Comparison of ENCODE assay signal across 11 cellular contexts in the genomic region with DNA sequence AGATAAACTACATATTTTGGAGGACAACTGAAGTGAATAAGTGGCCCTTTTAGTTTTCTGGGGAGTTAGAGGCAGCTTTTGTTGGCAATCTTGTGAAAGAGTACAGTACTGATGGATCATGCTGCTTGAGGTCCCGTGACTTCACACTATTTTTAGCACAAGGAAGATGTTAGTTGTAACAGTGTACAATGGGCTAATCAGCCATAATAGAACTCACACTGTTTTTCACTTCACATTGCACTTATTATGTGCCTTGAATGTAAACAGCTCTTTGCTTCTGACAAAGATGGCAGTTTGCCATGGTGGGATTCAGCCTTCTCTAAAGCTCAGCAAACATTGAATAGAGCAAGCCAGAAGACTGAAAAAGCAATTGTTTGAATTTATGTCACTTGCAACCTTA.
DNase-seq lines count a peak whose midpoint lies in the region; ATAC-seq and TF ChIP-seq lines count a peak whose summit lies in the region.
"Had no signal": no experiment of that assay in that cellular context is flagged by ENCODE, and none has a peak within 500 bp of the region (broad histone marks: within the 10 kb centered on the region; RNA-seq: fewer than 3 reads in every experiment).

No MANE protein-coding gene starts in this region.

- H3K9me1 ChIP-seq in IMR-90 (ENCODE audit: insufficient read depth, low read length): no peaks in the 10 kb centered on the region

- no peak overlapping the region for H2AK9ac ChIP-seq in IMR-90 (replicated peaks; ENCODE audit: low read depth, low read length, poor library complexity)

- H4K20me1 ChIP-seq in IMR-90 (ENCODE audit: insufficient read depth, low read length) (no peaks in the 10 kb centered on the region), hepatocyte (ENCODE audit: insufficient read depth, poor library complexity, severe bottlenecking) (no peaks in the 10 kb centered on the region)

- no peak overlapping the region for H2BK5ac ChIP-seq in IMR-90 (ENCODE audit: low read depth, low read length, poor library complexity, severe bottlenecking)

- whole genome bisulfite sequencing in IMR-90 (ENCODE audit: extremely low coverage in 2 of 2, insufficient read length in 1 of 2), 2 experiments: no CpG with 5 or more reads among the region's 1 CpG
- WGBS in hepatocyte (ENCODE audit: low lambda C conversion rate, missing lambda C conversion rate): 36% methylated on average over 1 of the region's 1 CpG

- no peak overlapping the region for H3K56ac ChIP-seq in IMR-90 (ENCODE audit: extremely low read depth, insufficient read depth, low read length)

- H2BK20ac ChIP-seq in IMR-90 (ENCODE audit: low read depth, low read length): no peak overlapping the region; the same call in 1 of the 2 replicates

- peaks cover 2% of the 10 kb centered on the region for H3K27me3 Mint-ChIP-seq in activated CD8-positive, alpha-beta T cell treated with anti-CD3 and anti-CD28 coated beads, Interleukin-2, amount 10 ng/mL, durations not matched to agents 7 days and 5 days (ENCODE audit: low read depth)
- H3K27me3 Mint-ChIP-seq in activated T-helper 1 cell treated with anti-CD3 and anti-CD28 coated beads, Interleukin-12 subunit alpha, Interleukin-12 subunit beta, Interleukin-2, Interleukin-4 antibody, amounts not matched to agents 30 ng/mL and 10 ng/mL and 1 ng/mL, durations not matched to agents 14 hours and 24 hours and 36 hours (ENCODE audit: insufficient read depth): no peaks in the 10 kb centered on the region
- H3K27me3 Mint-ChIP-seq: stimulated activated naive B cell treated with anti-CD40 and anti-IgM and Interleukin-4, amounts not matched to agents 10 μg/mL and 1 μg/mL and 100 μg/mL, for 72 hours had no signal

- TF ChIP-seq CTCF in 22Rv1 (IDR thresholded peaks at IDR 0.05) (no peak), IMR-90 (conservative IDR thresholded peaks at IDR 0.05; ENCODE audit: low read depth, low read length) (no peak), Panc1 (IDR thresholded peaks at IDR 0.05) (no peak), hepatocyte (IDR thresholded peaks at IDR 0.05; ENCODE audit: poor library complexity) (no peak)

- H2AFZ ChIP-seq in IMR-90 (replicated peaks; ENCODE audit: low read length, poor library complexity) (no peak overlapping the region), hepatocyte (no peak overlapping the region)

- H3K18ac ChIP-seq in IMR-90 (ENCODE audit: low read depth, low read length): peak overlapping the region; percentile 54; the same call in 1 of the 2 replicates

- POLR2A ChIA-PET in IMR-90 (lab: Charles Lee; ENCODE audit: unreplicated experiment): interaction anchor here (0.5 kb wide), 1 partner anchor 176 kb away, joined by 15 read pairs; no protein-coding TSS in a partner anchor
- POLR2A ChIA-PET in Panc1 (lab: Charles Lee): no interaction called here
- POLR2A ChIA-PET in activated CD8-positive, alpha-beta T cell treated with anti-CD3 and anti-CD28 coated beads, Interleukin-2, amount 10 ng/mL, durations not matched to agents 7 days and 5 days (lab: Charles Lee): no interaction called here

- dilution Hi-C loops in IMR-90 (cut with HindIII; ENCODE audit: low sequenced_read_pairs, unreplicated experiment): no loop called here

- no peaks in the 10 kb centered on the region for H3K79me2 ChIP-seq in hepatocyte

- DNase-seq in IMR-90: peak; percentile 24
- DNase-seq in Panc1 (ENCODE audit: low read depth, low spot score): no peak
- DNase-seq in hepatocyte (ENCODE audit: low spot score): peak; percentile 18
- no peak for DNase-seq in activated CD4-positive, alpha-beta T cell treated with anti-CD3 and anti-CD28 coated beads, Interleukin-2, amount 50 U/mL, for 48 hours
- DNase-seq in activated CD8-positive, alpha-beta T cell treated with anti-CD3 and anti-CD28 coated beads, Interleukin-2, amount 10 ng/mL, durations not matched to agents 7 days and 5 days: no peak
- no peak for DNase-seq in left lobe of liver (ENCODE audit: low spot score)
- no peak for DNase-seq in activated T-helper 1 cell treated with anti-CD3 and anti-CD28 coated beads, Interleukin-12 subunit alpha, Interleukin-12 subunit beta, Interleukin-2, Interleukin-4 antibody, amounts not matched to agents 30 ng/mL and 10 ng/mL and 1 ng/mL, durations not matched to agents 14 hours and 24 hours and 36 hours (ENCODE audit: low spot score)
- DNase-seq: CD8-positive, alpha-beta T cell; KBM-7; stimulated activated naive B cell treated with anti-CD40 and anti-IgM and Interleukin-4, amounts not matched to agents 10 μg/mL and 1 μg/mL and 100 μg/mL, for 72 hours had no signal

- no peaks in the 10 kb centered on the region for H3K79me1 ChIP-seq in IMR-90 (ENCODE audit: low read depth in 1 of 2, low read length in 2 of 2)

- no peak overlapping the region for H3K9ac ChIP-seq in IMR-90 (ENCODE audit: low read depth, low read length)

- H3K4me1 ChIP-seq in IMR-90 (ENCODE audit: control insufficient read depth, insufficient read depth, low read length) (no peaks in the 10 kb centered on the region; the same call in 1 of the 2 replicates), Panc1 (ENCODE audit: control insufficient read depth, insufficient read depth, low read length) (peaks cover 7% of the 10 kb centered on the region; the same call in 1 of the 2 replicates), hepatocyte (ENCODE audit: insufficient read depth) (peaks cover 15% of the 10 kb centered on the region)

- intact Hi-C loops in IMR-90 (cut with micrococcal nuclease) (no loop called here), Panc1 (cut with micrococcal nuclease; ENCODE audit: unreplicated experiment) (no loop called here)
- intact Hi-C loops in activated T-helper 1 cell treated with anti-CD3 and anti-CD28 coated beads, Interleukin-12 subunit alpha, Interleukin-12 subunit beta, Interleukin-2, Interleukin-4 antibody, amounts not matched to agents 30 ng/mL and 10 ng/mL and 1 ng/mL, durations not matched to agents 14 hours and 24 hours and 36 hours (cut with micrococcal nuclease): no loop called here

- H3K9me3 ChIP-seq in IMR-90 (ENCODE audit: control insufficient read depth, insufficient read depth, low read length) (peaks cover 4% of the 10 kb centered on the region), Panc1 (ENCODE audit: control insufficient read depth, insufficient read depth, low read depth, low read length) (no peaks in the 10 kb centered on the region), hepatocyte (ENCODE audit: low read depth) (no peaks in the 10 kb centered on the region)

- H3K27ac Mint-ChIP-seq in activated CD8-positive, alpha-beta T cell treated with anti-CD3 and anti-CD28 coated beads, Interleukin-2, amount 10 ng/mL, durations not matched to agents 7 days and 5 days: no peak overlapping the region
- H3K27ac Mint-ChIP-seq in activated T-helper 1 cell treated with anti-CD3 and anti-CD28 coated beads, Interleukin-12 subunit alpha, Interleukin-12 subunit beta, Interleukin-2, Interleukin-4 antibody, amounts not matched to agents 30 ng/mL and 10 ng/mL and 1 ng/mL, durations not matched to agents 14 hours and 24 hours and 36 hours: no peak overlapping the region
- H3K27ac Mint-ChIP-seq: CD8-positive, alpha-beta T cell; stimulated activated naive B cell treated with anti-CD40 and anti-IgM and Interleukin-4, amounts not matched to agents 10 μg/mL and 1 μg/mL and 100 μg/mL, for 72 hours had no signal

- no peak overlapping the region for H4K91ac ChIP-seq in IMR-90 (ENCODE audit: insufficient read depth, low read depth, low read length)

- H3K4me3 ChIP-seq in IMR-90 (ENCODE audit: insufficient read depth, low read depth, low read length): no peak overlapping the region
- no peak overlapping the region for H3K4me3 ChIP-seq in Panc1 (ENCODE audit: low read depth in 2 of 2, low read length in 2 of 2)
- no peak overlapping the region for H3K4me3 ChIP-seq in hepatocyte

- 0 out of 2 replicates have a peak overlapping the region, but pooled peaks have one; percentile 25 for H2BK120ac ChIP-seq in IMR-90 (ENCODE audit: low read depth, low read length)

- H3K27me3 ChIP-seq in IMR-90 (ENCODE audit: control insufficient read depth, insufficient read depth, low read length): no peaks in the 10 kb centered on the region
- no peaks in the 10 kb centered on the region for H3K27me3 ChIP-seq in Panc1 (ENCODE audit: control insufficient read depth, insufficient read depth, low read length)
- H3K27me3 ChIP-seq in hepatocyte: no peaks in the 10 kb centered on the region

- no peaks in the 10 kb centered on the region for H3K9me2 ChIP-seq in hepatocyte (replicated peaks; ENCODE audit: insufficient read depth)

- H4K5ac ChIP-seq in IMR-90 (ENCODE audit: low read depth, low read length): no peak overlapping the region

- TF ChIP-seq RAD21 in IMR-90 (IDR thresholded peaks at IDR 0.05; ENCODE audit: low read length): no peak

- BruUV-seq in IMR-90 (replicated peaks; lab: Mats Ljungman, UMichigan) (no TSS peak), Panc1 (replicated peaks; lab: Mats Ljungman, UMichigan) (no TSS peak)

- no peak overlapping the region; the same call in 2 of the 3 replicates for H2BK15ac ChIP-seq in IMR-90 (ENCODE audit: low read depth, low read length)

- H2AK5ac ChIP-seq in IMR-90 (ENCODE audit: low read depth, low read length): no peak overlapping the region

- H3K27ac ChIP-seq in 22Rv1 (peak overlapping the region; percentile 39; the same call in 1 of the 2 replicates), IMR-90 (ENCODE audit: insufficient read depth, low read length) (no peak overlapping the region), Panc1 (ENCODE audit: low read length) (peak overlapping the region; percentile 42; the same call in 1 of the 2 replicates), hepatocyte (no peak overlapping the region)

- no peaks in the 10 kb centered on the region for H3K4me1 Mint-ChIP-seq in activated CD8-positive, alpha-beta T cell treated with anti-CD3 and anti-CD28 coated beads, Interleukin-2, amount 10 ng/mL, durations not matched to agents 7 days and 5 days (ENCODE audit: low read depth)
- H3K4me1 Mint-ChIP-seq in activated T-helper 1 cell treated with anti-CD3 and anti-CD28 coated beads, Interleukin-12 subunit alpha, Interleukin-12 subunit beta, Interleukin-2, Interleukin-4 antibody, amounts not matched to agents 30 ng/mL and 10 ng/mL and 1 ng/mL, durations not matched to agents 14 hours and 24 hours and 36 hours (ENCODE audit: low read depth): no peaks in the 10 kb centered on the region

- CTCF ChIA-PET in IMR-90 (lab: Yijun Ruan, JAX): no interaction called here
- CTCF ChIA-PET in Panc1 (lab: Charles Lee): no interaction called here
- CTCF ChIA-PET in activated CD8-positive, alpha-beta T cell treated with anti-CD3 and anti-CD28 coated beads, Interleukin-2, amount 10 ng/mL, durations not matched to agents 7 days and 5 days (lab: Charles Lee): no interaction called here

- H3K23ac ChIP-seq in IMR-90 (ENCODE audit: low read depth, low read length): no peak overlapping the region

- 0 out of 2 replicates have a peak overlapping the region, but pooled peaks have one; percentile 37 for H3K14ac ChIP-seq in IMR-90 (replicated peaks; ENCODE audit: low read depth, low read length)

- no peaks in the 10 kb centered on the region for H3K9me3 Mint-ChIP-seq in activated CD8-positive, alpha-beta T cell treated with anti-CD3 and anti-CD28 coated beads, Interleukin-2, amount 10 ng/mL, durations not matched to agents 7 days and 5 days (ENCODE audit: insufficient read depth)
- H3K9me3 Mint-ChIP-seq in activated T-helper 1 cell treated with anti-CD3 and anti-CD28 coated beads, Interleukin-12 subunit alpha, Interleukin-12 subunit beta, Interleukin-2, Interleukin-4 antibody, amounts not matched to agents 30 ng/mL and 10 ng/mL and 1 ng/mL, durations not matched to agents 14 hours and 24 hours and 36 hours: no peaks in the 10 kb centered on the region
- H3K9me3 Mint-ChIP-seq: CD8-positive, alpha-beta T cell had no signal

- H3K4me3 Mint-ChIP-seq in activated CD8-positive, alpha-beta T cell treated with anti-CD3 and anti-CD28 coated beads, Interleukin-2, amount 10 ng/mL, durations not matched to agents 7 days and 5 days: no peak overlapping the region
- H3K4me3 Mint-ChIP-seq in activated T-helper 1 cell treated with anti-CD3 and anti-CD28 coated beads, Interleukin-12 subunit alpha, Interleukin-12 subunit beta, Interleukin-2, Interleukin-4 antibody, amounts not matched to agents 30 ng/mL and 10 ng/mL and 1 ng/mL, durations not matched to agents 14 hours and 24 hours and 36 hours: no peak overlapping the region
- H3K4me3 Mint-ChIP-seq: CD8-positive, alpha-beta T cell; stimulated activated naive B cell treated with anti-CD40 and anti-IgM and Interleukin-4, amounts not matched to agents 10 μg/mL and 1 μg/mL and 100 μg/mL, for 72 hours had no signal

- no peak for ATAC-seq in IMR-90 (ENCODE audit: low read depth)
- ATAC-seq in Panc1: no peak
- no peak for ATAC-seq in activated CD8-positive, alpha-beta T cell treated with anti-CD3 and anti-CD28 coated beads, Interleukin-2, amount 10 ng/mL, durations not matched to agents 7 days and 5 days
- no peak for ATAC-seq in left lobe of liver
- ATAC-seq: CD8-positive, alpha-beta T cell; stimulated activated naive B cell treated with anti-CD40 and anti-IgM and Interleukin-4, amounts not matched to agents 10 μg/mL and 1 μg/mL and 100 μg/mL, for 72 hours had no signal

- H3K4me2 ChIP-seq in IMR-90 (ENCODE audit: low read depth, low read length): no peak overlapping the region
- no peak overlapping the region for H3K4me2 ChIP-seq in hepatocyte

- no peak for TF ChIP-seq POLR2A in IMR-90 (IDR thresholded peaks at IDR 0.05; ENCODE audit: low read depth, low read length)

- H3K36me3 ChIP-seq in IMR-90 (ENCODE audit: control insufficient read depth, insufficient read depth, low read length) (no peaks in the 10 kb centered on the region), Panc1 (ENCODE audit: control insufficient read depth, insufficient read depth, low read length) (no peaks in the 10 kb centered on the region), hepatocyte (replicated peaks; ENCODE audit: insufficient read depth, low read depth) (no peaks in the 10 kb centered on the region)

- H3K4ac ChIP-seq in IMR-90 (ENCODE audit: low read depth, low read length): no peak overlapping the region

- no peaks in the 10 kb centered on the region for H3K36me3 Mint-ChIP-seq in activated CD8-positive, alpha-beta T cell treated with anti-CD3 and anti-CD28 coated beads, Interleukin-2, amount 10 ng/mL, durations not matched to agents 7 days and 5 days (ENCODE audit: low read depth)
- no peaks in the 10 kb centered on the region for H3K36me3 Mint-ChIP-seq in activated T-helper 1 cell treated with anti-CD3 and anti-CD28 coated beads, Interleukin-12 subunit alpha, Interleukin-12 subunit beta, Interleukin-2, Interleukin-4 antibody, amounts not matched to agents 30 ng/mL and 10 ng/mL and 1 ng/mL, durations not matched to agents 14 hours and 24 hours and 36 hours (ENCODE audit: low read depth)
- H3K36me3 Mint-ChIP-seq: CD8-positive, alpha-beta T cell; stimulated activated naive B cell treated with anti-CD40 and anti-IgM and Interleukin-4, amounts not matched to agents 10 μg/mL and 1 μg/mL and 100 μg/mL, for 72 hours had no signal

- peak overlapping the region in 1 of 2 experiments; percentile 69; a peak in 1 of 4 replicates for H4K8ac ChIP-seq in IMR-90 (ENCODE audit: low read depth in 2 of 2, low read length in 2 of 2)

- in situ Hi-C loops in IMR-90 (cut with MboI; ENCODE audit: low sequenced_read_pairs): no loop called here
- in situ Hi-C loops in Panc1 (cut with HindIII; ENCODE audit: low pct_unique_long_range_greater_than_20kb, low sequenced_read_pairs): no loop called here

Comparison
In these comparisons a context has a peak if more than half of its experiments do, and no peak if none do; other contexts are left out.
1. H3K27ac ChIP-seq: peak in 22Rv1 (single experiment) and Panc1 (single experiment); none in IMR-90 (single experiment) and hepatocyte (single experiment).
2. DNase-seq: peak in IMR-90 (single experiment) and hepatocyte (single experiment); none in Panc1 (single experiment), activated CD4-positive, alpha-beta T cell treated with anti-CD3 and anti-CD28 coated beads, Interleukin-2, amount 50 U/mL, for 48 hours (0 of 2), activated CD8-positive, alpha-beta T cell treated with anti-CD3 and anti-CD28 coated beads, Interleukin-2, amount 10 ng/mL, durations not matched to agents 7 days and 5 days (single experiment), left lobe of liver (single experiment) and activated T-helper 1 cell treated with anti-CD3 and anti-CD28 coated beads, Interleukin-12 subunit alpha, Interleukin-12 subunit beta, Interleukin-2, Interleukin-4 antibody, amounts not matched to agents 30 ng/mL and 10 ng/mL and 1 ng/mL, durations not matched to agents 14 hours and 24 hours and 36 hours (single experiment).